In genomic region chr12:123379391-123379790, GRCh38 we compare ENCODE assay signal across 21 cellular contexts. TPM values are rescaled to one million over a fixed set of nuclear protein-coding genes. Genes with fewer than 3 reads are reported as not detected.
DNase-seq lines count a peak whose midpoint lies in the region; ATAC-seq and TF ChIP-seq lines count a peak whose summit lies in the region.
"Had no signal": no experiment of that assay in that cellular context is flagged by ENCODE, and none has a peak within 500 bp of the region (broad histone marks: within the 10 kb centered on the region; RNA-seq: fewer than 3 reads in every experiment).

No MANE protein-coding gene starts in this region.

- no peak overlapping the region for H3K4me3 Mint-ChIP-seq in T-cell
- H3K4me3 Mint-ChIP-seq: CD4-positive, alpha-beta T cell; HFFc6 had no signal

- H3K79me2 ChIP-seq in HCT116 (ENCODE audit: insufficient read depth, low read length) (peaks cover 3% of the 10 kb centered on the region; the same call in 1 of the 2 replicates), osteoblast (ENCODE audit: insufficient read depth, low read length) (peaks cover 3% of the 10 kb centered on the region)

- CTCF ChIA-PET in HCT116 (lab: Charles Lee) (interaction anchor here (1.3 kb wide), 1 partner anchor 14 kb away, joined by 4 read pairs; the partner anchor contains the start of gene SBNO1), T-cell (lab: Charles Lee) (no interaction called here)

- no peak for TF ChIP-seq RAD21 in HCT116 (IDR thresholded peaks at IDR 0.05; ENCODE audit: low read depth)

- H3K4me1 ChIP-seq in HCT116 (ENCODE audit: control insufficient read depth in 1 of 2, insufficient read depth in 2 of 2, low read length in 2 of 2), result peaks cover 16 to 29% of the 10 kb centered on the region in 2 experiments
- H3K4me1 ChIP-seq in osteoblast (ENCODE audit: insufficient read depth, low read length), result no peaks in the 10 kb centered on the region
- H3K4me1 ChIP-seq: BE2C had no signal

- TF ChIP-seq POLR2A in HCT116 (IDR thresholded peaks at IDR 0.05; ENCODE audit: borderline replicate concordance, extremely low read depth, insufficient read depth, insufficient read length), result no peak

- no peaks in the 10 kb centered on the region for H3K9me2 ChIP-seq in HCT116 (ENCODE audit: insufficient read depth)

- no peaks in the 10 kb centered on the region for H3K27me3 Mint-ChIP-seq in T-cell
- H3K27me3 Mint-ChIP-seq: CD4-positive, alpha-beta T cell had no signal

- H2AFZ ChIP-seq in HCT116 (ENCODE audit: low read depth, low read length, poor library complexity, severe bottlenecking) (no peak overlapping the region), osteoblast (ENCODE audit: low read length) (peak overlapping the region; percentile 27)

- no TSS peak for BruUV-seq in HCT116 (replicated peaks; lab: Mats Ljungman, UMichigan)

- H4K20me1 ChIP-seq in HCT116 (ENCODE audit: insufficient read depth) (no peaks in the 10 kb centered on the region), osteoblast (ENCODE audit: insufficient read depth, low read length) (no peaks in the 10 kb centered on the region)

- no peak for DNase-seq in HCT116 (ENCODE audit: low read depth, low spot score)
- no peak for DNase-seq in T-cell
- no peak for DNase-seq in epithelial cell of prostate (ENCODE audit: low read depth, low spot score)
- no peak for DNase-seq in osteoblast (ENCODE audit: insufficient read length, low spot score, missing footprints)
- no peak for DNase-seq in SIG-M5 (lab: John Stamatoyannopoulos, UW)
- DNase-seq in omental fat pad (ENCODE audit: low spot score), result no peak
- no peak for DNase-seq in NCI-H128 (lab: John Stamatoyannopoulos, UW; ENCODE audit: unreplicated experiment)
- DNase-seq: BE2C; Calu3; CD4-positive, alpha-beta T cell; GF-D8; HFFc6; Karpas-422; MM.1S; NCI-H1105; NCI-H1694; NCI-H2081 treated with DMSO at 0.1 percent for 48 hours; NCI-H446 treated with DMSO at 0.1 percent for 48 hours; NCI-H69; Right ventricle myocardium superior had no signal

- no peaks in the 10 kb centered on the region for H3K36me3 ChIP-seq in HCT116 (ENCODE audit: control insufficient read depth in 1 of 2, insufficient read depth in 2 of 2, low read length in 2 of 2)
- H3K36me3 ChIP-seq in osteoblast (ENCODE audit: insufficient read depth, low read length), result no peaks in the 10 kb centered on the region
- H3K36me3 ChIP-seq: BE2C had no signal

- H3K4me2 ChIP-seq in HCT116 (ENCODE audit: low read length) (peak overlapping the region; percentile 19; the same call in 1 of the 2 replicates), osteoblast (ENCODE audit: insufficient read depth, low read length) (no peak overlapping the region)

- peak overlapping the region; percentile 36 to 64 for H3K27ac Mint-ChIP-seq in T-cell
- H3K27ac Mint-ChIP-seq: CD4-positive, alpha-beta T cell; HFFc6 had no signal

- H3K9me3 ChIP-seq in HCT116 (ENCODE audit: control insufficient read depth in 1 of 2, insufficient read depth in 1 of 2, low read depth in 1 of 2, low read length in 2 of 2) (no peaks in the 10 kb centered on the region), osteoblast (ENCODE audit: low read depth, low read length) (no peaks in the 10 kb centered on the region)
- H3K9me3 ChIP-seq: BE2C had no signal

- ATAC-seq in HCT116 (no peak), T-cell (replicated peaks in 1 of 4) (no peak), omental fat pad (ENCODE audit: low FRiP score) (no peak)

- H3K27me3 ChIP-seq in HCT116 (ENCODE audit: insufficient read depth, low read length) (no peaks in the 10 kb centered on the region), osteoblast (ENCODE audit: insufficient read depth, low read length) (no peaks in the 10 kb centered on the region)
- H3K27me3 ChIP-seq: BE2C had no signal

- no peaks in the 10 kb centered on the region for H3K36me3 Mint-ChIP-seq in T-cell

- intact Hi-C loops in HCT116 (cut with micrococcal nuclease), result no loop called here

- no peak overlapping the region for H3K27ac ChIP-seq in HCT116 (ENCODE audit: low read depth, low read length)
- H3K27ac ChIP-seq in epithelial cell of prostate, result peak overlapping the region; percentile 5
- H3K27ac ChIP-seq in osteoblast (ENCODE audit: low read depth, low read length), result no peak overlapping the region
- H3K27ac ChIP-seq: SK-N-MC had no signal

- RAD21 ChIA-PET in HCT116 (lab: Charles Lee; ENCODE audit: low non-redundant PET in 1 of 2, low total read pairs in 2 of 2, uncharacterized antibody in 2 of 2, unreplicated experiment in 2 of 2), result no interaction called here

- peaks cover 4 to 10% (median 6%) of the 10 kb centered on the region in 3 donors for H3K4me1 Mint-ChIP-seq in T-cell

- TF ChIP-seq CTCF in HCT116 (IDR thresholded peaks at IDR 0.05 in 2 of 3, conservative IDR thresholded peaks at IDR 0.05 in 1 of 3; ENCODE audit: borderline replicate concordance in 1 of 3, insufficient read depth in 1 of 3, low read depth in 2 of 3, low read length in 2 of 3) (no peak), osteoblast (IDR thresholded peaks at IDR 0.05; ENCODE audit: extremely low read depth, low read depth, low read length) (no peak), omental fat pad (IDR thresholded peaks at IDR 0.05) (no peak)

- no peak overlapping the region for H3K4me3 ChIP-seq in HCT116 (replicated peaks in 1 of 2; ENCODE audit: low read depth in 1 of 2, low read length in 2 of 2)
- H3K4me3 ChIP-seq in osteoblast (ENCODE audit: insufficient read depth, low read length), result no peak overlapping the region
- H3K4me3 ChIP-seq: SK-N-MC had no signal

- POLR2A ChIA-PET in HCT116 (lab: Charles Lee), result interaction anchor here (1.3 kb wide), 1 partner anchor 14 kb away, joined by 4 read pairs; the partner anchor contains the start of gene SBNO1
- POLR2A ChIA-PET in T-cell (lab: Charles Lee), result no interaction called here

- H3K9me3 Mint-ChIP-seq in T-cell, result no peaks in the 10 kb centered on the region
- H3K9me3 Mint-ChIP-seq: CD4-positive, alpha-beta T cell; HFFc6 had no signal

- H3K9ac ChIP-seq in HCT116 (ENCODE audit: low read length), result no peak overlapping the region; the same call in 1 of the 2 replicates

TF ChIP-seq in HCT116, 20 proteins besides CTCF, POLR2A, EP300 and RAD21 (continues in another document):
- TF ChIP-seq EGR1 (IDR thresholded peaks at IDR 0.05; ENCODE audit: low read depth) (no peak), TCF7L2 (IDR thresholded peaks at IDR 0.05; ENCODE audit: borderline replicate concordance, extremely low read depth, insufficient read depth, insufficient read length) (no peak), ZBTB33 (IDR thresholded peaks at IDR 0.05; ENCODE audit: extremely low read depth, insufficient replicate concordance, low read length) (no peak), EZH2phosphoT487 (IDR thresholded peaks at IDR 0.05; ENCODE audit: borderline replicate concordance) (no peak), ELF1 (IDR thresholded peaks at IDR 0.05; ENCODE audit: borderline replicate concordance, low read depth) (no peak), SRF (IDR thresholded peaks at IDR 0.05; ENCODE audit: low read depth) (no peak), POLR2AphosphoS5 (IDR thresholded peaks at IDR 0.05; ENCODE audit: low read depth, low read length) (no peak), SIN3A (IDR thresholded peaks at IDR 0.05; ENCODE audit: low read depth) (no peak), JUND (IDR thresholded peaks at IDR 0.05) (no peak), YY1 (IDR thresholded peaks at IDR 0.05; ENCODE audit: extremely low read depth, insufficient replicate concordance, low read depth, low read length) (no peak), CBX3 (IDR thresholded peaks at IDR 0.05; ENCODE audit: low read depth) (no peak), FOSL1 (IDR thresholded peaks at IDR 0.05; ENCODE audit: low read depth) (no peak), ZFX (IDR thresholded peaks at IDR 0.05) (no peak), SP1 (IDR thresholded peaks at IDR 0.05; ENCODE audit: low read depth) (no peak), EZH2 (IDR thresholded peaks at IDR 0.05) (no peak), MAX (IDR thresholded peaks at IDR 0.05) (no peak), ATF3 (IDR thresholded peaks at IDR 0.05) (no peak)

RNA-seq across cellular contexts. Expression of gene KMT5A, which starts 4.5 kb away (rescaled TPM):
- total RNA-seq in HCT116 (2021; ENCODE audit: unreplicated experiment) (64.8 TPM), T-cell (10 to 100 TPM; 21.1 to 34.2 (median 31.8) TPM), osteoblast (49.6 and 51.0 TPM in 2 replicates), omental fat pad (10 to 100 TPM; 25.5 to 39.9 (median 26.5) TPM)
- polyA plus RNA-seq in HCT116 (2012), result 39.0 and 47.0 TPM in 2 replicates

RNA-seq across cellular contexts. Expression of gene SBNO1, which starts 14.7 kb away (rescaled TPM):
- 43.8 TPM for total RNA-seq in HCT116 (2021; ENCODE audit: unreplicated experiment)
- polyA plus RNA-seq in HCT116 (2012), result 10.0 and 10.2 TPM in 2 replicates
- total RNA-seq in T-cell, result 10 to 100 TPM; 36.1 to 42.1 (median 38.6) TPM
- total RNA-seq in osteoblast, result 28.6 and 30.4 TPM in 2 replicates
- 10 to 100 TPM; 18.6 to 26.4 (median 20.6) TPM for total RNA-seq in omental fat pad

RNA-seq across cellular contexts. Expression of gene RILPL2, which starts 57.1 kb away (rescaled TPM):
- total RNA-seq in HCT116 (2021; ENCODE audit: unreplicated experiment) (2.3 TPM), T-cell (10 to 100 TPM in 1 of 5 donors, 1 to 10 TPM in 4; 6.0 to 10.2 (median 7.1) TPM), osteoblast (5.1 and 5.3 TPM in 2 replicates), omental fat pad (10 to 100 TPM in 2 of 4 donors, 1 to 10 TPM in 2; 8.9 to 12.7 (median 10.1) TPM)
- polyA plus RNA-seq in HCT116 (2012), result 1.8 and 2.2 TPM in 2 replicates
